In the genomic region with DNA sequence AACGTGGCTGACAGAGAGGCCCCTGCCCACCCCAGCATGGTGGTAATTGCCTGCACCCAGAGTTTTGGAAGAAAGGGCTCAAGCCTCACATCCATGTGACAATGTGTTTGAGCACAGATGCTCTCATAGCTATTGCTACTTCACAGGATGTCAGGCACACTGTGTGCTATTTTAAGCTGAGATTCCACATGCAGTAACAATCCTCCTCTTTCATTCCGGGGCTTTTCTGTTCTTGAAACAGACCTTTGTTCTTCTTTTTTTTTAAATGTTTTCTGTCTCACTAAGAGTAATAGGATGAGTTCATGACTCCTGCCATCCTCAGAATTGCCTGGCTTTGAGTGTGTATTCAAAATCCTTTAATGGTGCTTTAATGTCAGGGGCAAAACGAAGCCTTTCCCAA, we compare ENCODE assay signal across 24 cellular contexts.
"Had no signal": no experiment of that assay in that cellular context is flagged by ENCODE, and none has a peak within 500 bp of the region (broad histone marks: within the 10 kb centered on the region; RNA-seq: fewer than 3 reads in every experiment).

No MANE protein-coding gene starts in this region.

- H3K9me3 Mint-ChIP-seq: endodermal cell; mesothelial cell of epicardium; natural killer cell; stimulated activated memory B cell treated with anti-CD40 and anti-IgM and Interleukin-4, amounts not matched to agents 10 μg/mL and 1 μg/mL and 100 μg/mL, for 72 hours; stimulated activated naive CD8-positive, alpha-beta T cell treated with anti-CD3 and anti-CD28 coated beads, Interleukin-15, amount 100 ng/mL, for 72 hours had no signal

- H3K36me3 Mint-ChIP-seq: mesothelial cell of epicardium; natural killer cell; stimulated activated memory B cell treated with anti-CD40 and anti-IgM and Interleukin-4, amounts not matched to agents 10 μg/mL and 1 μg/mL and 100 μg/mL, for 72 hours had no signal

- H3K27ac ChIP-seq: colonic mucosa, foreskin keratinocyte, parathyroid adenoma, prostate gland, right lobe of liver, testis, tibial nerve, upper lobe of right lung, vagina had no signal

- H3K4me1 Mint-ChIP-seq: mesothelial cell of epicardium; natural killer cell; stimulated activated memory B cell treated with anti-CD40 and anti-IgM and Interleukin-4, amounts not matched to agents 10 μg/mL and 1 μg/mL and 100 μg/mL, for 72 hours; stimulated activated naive CD8-positive, alpha-beta T cell treated with anti-CD3 and anti-CD28 coated beads, Interleukin-15, amount 100 ng/mL, for 72 hours had no signal

- H3K9me3 ChIP-seq: colonic mucosa, prostate gland, right lobe of liver, testis, tibial nerve, upper lobe of right lung, vagina had no signal

- H2AFZ ChIP-seq: parathyroid adenoma had no signal

- H3K4me3 Mint-ChIP-seq: endodermal cell; mesothelial cell of epicardium; natural killer cell; stimulated activated memory B cell treated with anti-CD40 and anti-IgM and Interleukin-4, amounts not matched to agents 10 μg/mL and 1 μg/mL and 100 μg/mL, for 72 hours; stimulated activated naive CD8-positive, alpha-beta T cell treated with anti-CD3 and anti-CD28 coated beads, Interleukin-15, amount 100 ng/mL, for 72 hours had no signal

- H3K4me3 ChIP-seq: colonic mucosa, prostate gland, right lobe of liver, testis, tibial nerve, upper lobe of right lung, vagina had no signal

- H3K9ac ChIP-seq: parathyroid adenoma had no signal

- H3K27ac Mint-ChIP-seq: endodermal cell; mesothelial cell of epicardium; natural killer cell; stimulated activated memory B cell treated with anti-CD40 and anti-IgM and Interleukin-4, amounts not matched to agents 10 μg/mL and 1 μg/mL and 100 μg/mL, for 72 hours had no signal

- H3K36me3 ChIP-seq: colonic mucosa, prostate gland, right lobe of liver, tibial nerve, upper lobe of right lung, vagina had no signal

- DNase-seq: colonic mucosa; dermis blood vessel endothelial cell; endodermal cell; erythroblast; foreskin keratinocyte; head of caudate nucleus; hippocampal formation; mammary epithelial cell; natural killer cell; right lobe of liver; stimulated activated CD4-positive, alpha-beta T cell treated with anti-CD3 and anti-CD28 coated beads, Interleukin-15, amount 100 ng/mL, for 24 hours; stimulated activated CD4-positive, alpha-beta T cell treated with anti-CD3 and anti-CD28 coated beads, Interleukin-1b, Interleukin-23, amount 100 ng/mL, for 48 hours; stimulated activated CD4-positive, alpha-beta T cell treated with anti-CD3 and anti-CD28 coated beads, Interleukin-4, amount 100 ng/mL, for 24 hours; stimulated activated naive CD8-positive, alpha-beta T cell treated with anti-CD3 and anti-CD28 coated beads, Interleukin-15, amount 100 ng/mL, for 72 hours; testis; upper lobe of right lung had no signal

- H3K27me3 ChIP-seq: colonic mucosa, right lobe of liver, testis, tibial nerve, upper lobe of right lung, vagina had no signal

- FAIRE-seq: endothelial cell of umbilical vein had no signal

- ATAC-seq: foreskin keratinocyte; left lobe of liver; natural killer cell; right lobe of liver; stimulated activated memory B cell treated with anti-CD40 and anti-IgM and Interleukin-4, amounts not matched to agents 10 μg/mL and 1 μg/mL and 100 μg/mL, for 72 hours; stimulated activated naive CD8-positive, alpha-beta T cell treated with anti-CD3 and anti-CD28 coated beads, Interleukin-15, amount 100 ng/mL, for 72 hours; upper lobe of right lung had no signal

- H3K27me3 Mint-ChIP-seq: stimulated activated naive CD8-positive, alpha-beta T cell treated with anti-CD3 and anti-CD28 coated beads, Interleukin-15, amount 100 ng/mL, for 72 hours had no signal

- H3K4me1 ChIP-seq: colonic mucosa, foreskin keratinocyte, parathyroid adenoma, prostate gland, right lobe of liver, testis, tibial nerve, upper lobe of right lung, vagina had no signal

- H3K79me2 ChIP-seq: parathyroid adenoma had no signal
